Comparison of ENCODE assay signal across 19 cellular contexts in the genomic region with DNA sequence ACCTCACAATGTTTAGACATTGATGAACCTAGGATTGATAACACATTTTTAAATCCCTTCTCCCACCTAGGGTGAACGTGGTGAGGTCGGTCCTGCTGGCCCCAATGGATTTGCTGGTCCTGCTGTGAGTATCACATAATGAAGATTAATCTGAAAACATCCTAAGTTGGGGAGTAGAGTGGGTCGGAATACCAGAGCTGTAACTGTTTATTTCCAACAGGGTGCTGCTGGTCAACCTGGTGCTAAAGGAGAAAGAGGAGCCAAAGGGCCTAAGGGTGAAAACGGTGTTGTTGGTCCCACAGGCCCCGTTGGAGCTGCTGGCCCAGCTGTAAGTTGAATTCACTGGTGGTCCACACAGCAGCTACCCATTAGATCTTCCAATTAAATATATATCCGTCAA. TPM values are rescaled to one million over a fixed set of nuclear protein-coding genes. Genes with fewer than 3 reads are reported as not detected.
DNase-seq lines count a peak whose midpoint lies in the region; ATAC-seq and TF ChIP-seq lines count a peak whose summit lies in the region.
"Had no signal": no experiment of that assay in that cellular context is flagged by ENCODE, and none has a peak within 500 bp of the region (broad histone marks: within the 10 kb centered on the region; RNA-seq: fewer than 3 reads in every experiment).

No MANE protein-coding gene starts in this region.

- peak; percentile 46 for DNase-seq in GM23248
- peak; percentile 30 to 44 for DNase-seq in cardiac fibroblast (ENCODE audit: low read depth in 2 of 2)
- peak; percentile 52 for DNase-seq in fibroblast of the aortic adventitia (ENCODE audit: low read depth)
- DNase-seq in thoracic aorta (ENCODE audit: low spot score): no peak
- DNase-seq in stimulated activated CD4-positive, alpha-beta T cell treated with anti-CD3 and anti-CD28 coated beads, Interleukin-4, amount 100 ng/mL, for 1 hour: no peak
- no peak for DNase-seq in stomach
- DNase-seq: ACHN; CD8-positive, alpha-beta T cell; MM.1S; NCI-H1417; NCI-H1930; NCI-H2171; NCI-H774; Right ventricle myocardium superior had no signal

- peak overlapping the region; percentile 52 for H3K4me2 ChIP-seq in GM23248 (ENCODE audit: unreplicated experiment)
- H3K4me2 ChIP-seq: KMS-11 had no signal

- peak overlapping the region; percentile 100 for H3K9ac ChIP-seq in GM23248
- H3K9ac ChIP-seq: KMS-11 had no signal

- intact Hi-C loops in stomach (cut with DNase I; ENCODE audit: low total_unique reads): loop anchor here (10.0 kb wide), 1 partner anchor 136 kb away; no protein-coding TSS in a partner anchor

- no peaks in the 10 kb centered on the region for H3K9me3 ChIP-seq in GM23248 (ENCODE audit: low read depth)
- H3K9me3 ChIP-seq in thoracic aorta: no peaks in the 10 kb centered on the region
- no peaks in the 10 kb centered on the region for H3K9me3 ChIP-seq in stomach

- peaks cover 100% of the 10 kb centered on the region for H3K36me3 ChIP-seq in GM23248 (ENCODE audit: low read depth)
- H3K36me3 ChIP-seq in thoracic aorta: peaks cover 93% of the 10 kb centered on the region
- H3K36me3 ChIP-seq in stomach: peaks cover 21 to 95% (median 56%) of the 10 kb centered on the region in 4 donors

- TF ChIP-seq EP300 in stomach (IDR thresholded peaks at IDR 0.05): no peak

- H3K4me1 ChIP-seq in GM23248 (ENCODE audit: insufficient read depth): peaks cover 98% of the 10 kb centered on the region
- H3K4me1 ChIP-seq in thoracic aorta (ENCODE audit: control insufficient read depth in 1 of 2, low read depth in 2 of 2): peaks cover 3 to 33% of the 10 kb centered on the region in 2 donors
- peaks cover 0 to 5% (median 0%) of the 10 kb centered on the region in 4 donors for H3K4me1 ChIP-seq in stomach

- H3K4me3 ChIP-seq in GM23248 (no peak overlapping the region), cardiac fibroblast (replicated peaks in 1 of 2; ENCODE audit: low read depth in 2 of 2, low read length in 2 of 2) (no peak overlapping the region), fibroblast of the aortic adventitia (ENCODE audit: low read depth, low read length) (no peak overlapping the region), thoracic aorta (no peak overlapping the region), stomach (no peak overlapping the region)

- in situ Hi-C loops in GM23248 (cut with MboI): no loop called here

- no peaks in the 10 kb centered on the region for H3K9me2 ChIP-seq in GM23248 (ENCODE audit: insufficient read depth)

- H3F3A ChIP-seq in GM23248 (ENCODE audit: insufficient read depth): peaks cover 99% of the 10 kb centered on the region

- TF ChIP-seq CTCF in cardiac fibroblast (IDR thresholded peaks at IDR 0.05; ENCODE audit: low read depth, low read length) (no peak), fibroblast of the aortic adventitia (IDR thresholded peaks at IDR 0.05; ENCODE audit: insufficient read depth, low read length) (no peak), thoracic aorta (IDR thresholded peaks at IDR 0.05) (no peak), stomach (IDR thresholded peaks at IDR 0.05) (no peak)

- 20% methylated on average over 6 of the region's 6 CpGs for WGBS in GM23248 (ENCODE audit: low coverage in 1 of 2, low lambda C conversion rate in 2 of 2, missing lambda C conversion rate in 2 of 2), 2 experiments
- 70 to 81% (median 76%) methylated on average over 6 of the region's 6 CpGs for WGBS in stomach, 5 donors

- H4K20me1 ChIP-seq in GM23248 (ENCODE audit: insufficient read depth): peaks cover 3% of the 10 kb centered on the region; the same call in 1 of the 2 replicates

- peaks cover 87% of the 10 kb centered on the region for H3K79me2 ChIP-seq in GM23248 (ENCODE audit: insufficient read depth)

- no peak overlapping the region for H2AFZ ChIP-seq in GM23248

- no peak for TF ChIP-seq POLR2A in stomach (IDR thresholded peaks at IDR 0.05)

- H3K27me3 ChIP-seq in GM23248 (replicated peaks; ENCODE audit: insufficient read depth) (no peaks in the 10 kb centered on the region), thoracic aorta (replicated peaks; ENCODE audit: insufficient read depth) (no peaks in the 10 kb centered on the region), stomach (no peaks in the 10 kb centered on the region)

- no peak for ATAC-seq in thoracic aorta (ENCODE audit: insufficient number of reproducible peaks, low FRiP score, low read depth)
- ATAC-seq in GM21526 (IDR thresholded peaks at IDR 0.05; ENCODE audit: low FRiP score, unreplicated experiment): no peak
- ATAC-seq in HG02870 (IDR thresholded peaks at IDR 0.05; ENCODE audit: unreplicated experiment): no peak
- ATAC-seq: CD8-positive, alpha-beta T cell; Panc1 had no signal

- H3K27ac ChIP-seq in GM23248 (peak overlapping the region; percentile 100), thoracic aorta (peak overlapping the region; percentile 16 to 48), stomach (peak overlapping the region in 1 of 5 donors; percentile 0)
- H3K27ac ChIP-seq: KMS-11 had no signal

RNA-seq across cellular contexts. Expression of gene COL1A2, which starts 25.6 kb away (rescaled TPM):
- 10,930 and 11,288 TPM in 2 replicates for total RNA-seq in GM23248 (2014; rRNA removed; shearing (Covaris generic))
- polyA plus RNA-seq in GM23248 (2016; fragmentation: Nextera tagmentation; extraction: Ambion mirVana) (9,779 and 9,902 TPM in 2 replicates), stomach (10 to 100 TPM; 32.2 to 51.6 (median 48.3) TPM)
- total RNA-seq in fibroblast of the aortic adventitia (ENCODE audit: low replicate concordance) (4,453 and 32,213 TPM in 2 replicates), thoracic aorta (1,000 to 10,000 TPM; 1,117 to 1,356 TPM), stomach (1,000 to 10,000 TPM in 2 of 5 donors, 100 to 1,000 TPM in 2, 10 to 100 TPM in 1; 30.9 to 3,975 (median 234) TPM)
- total RNA-seq: CD8-positive, alpha-beta T cell; NCI-H460 had no signal

Comparison
In these comparisons a context has a peak if more than half of its experiments do, and no peak if none do; other contexts are left out.
1. DNase-seq: peak in GM23248 (single experiment), cardiac fibroblast (2 of 2) and fibroblast of the aortic adventitia (single experiment); none in thoracic aorta (single experiment), stimulated activated CD4-positive, alpha-beta T cell treated with anti-CD3 and anti-CD28 coated beads, Interleukin-4, amount 100 ng/mL, for 1 hour (single experiment) and stomach (single experiment).